Comparison of ENCODE assay signal across 3 cellular contexts in genomic region chr1:74457269-74457668, GRCh38. TPM values are rescaled to one million over a fixed set of nuclear protein-coding genes. Genes with fewer than 3 reads are reported as not detected.
"Had no signal": no experiment of that assay in that cellular context is flagged by ENCODE, and none has a peak within 500 bp of the region (broad histone marks: within the 10 kb centered on the region; RNA-seq: fewer than 3 reads in every experiment).

No MANE protein-coding gene starts in this region.

- H3K4me3 ChIP-seq: GM12878 had no signal

- DNase-seq: GDM1, GF-D8 had no signal

- ATAC-seq: GM12878 had no signal

RNA-seq across cellular contexts. Expression of gene LRRC53, which starts 55.1 kb away (rescaled TPM):
- polyA plus RNA-seq: GM12878 had no signal
